Comparison of ENCODE assay signal across 20 cellular contexts in genomic region chr22:44200451-44200850, GRCh38. TPM values are rescaled to one million over a fixed set of nuclear protein-coding genes. Genes with fewer than 3 reads are reported as not detected.
DNase-seq lines count a peak whose midpoint lies in the region; ATAC-seq, FAIRE-seq and TF ChIP-seq lines count a peak whose summit lies in the region.
"Had no signal": no experiment of that assay in that cellular context is flagged by ENCODE, and none has a peak within 500 bp of the region (broad histone marks: within the 10 kb centered on the region; RNA-seq: fewer than 3 reads in every experiment).

No MANE protein-coding gene starts in this region.

- ATAC-seq in central memory CD8-positive, alpha-beta T cell (replicated peaks; ENCODE audit: extremely low read depth, poor library complexity, severe bottlenecking): no peak
- ATAC-seq: CD8-positive, alpha-beta T cell; GM12878 had no signal

- DNase-seq in activated CD4-positive, alpha-beta T cell treated with anti-CD3 and anti-CD28 coated beads, Interleukin-2, amount 10 ng/mL, durations not matched to agents 7 days and 5 days: no peak
- no peak for DNase-seq in activated CD4-positive, alpha-beta T cell treated with anti-CD3 and anti-CD28 coated beads, Interleukin-2, amount 10 ng/mL, durations not matched to agents 24 days and 14 days
- DNase-seq in central memory CD8-positive, alpha-beta T cell (ENCODE audit: low spot score in 2 of 2): no peak
- DNase-seq in posterior vena cava (ENCODE audit: low spot score) (peak; percentile 76), NCI-H2171 (lab: John Stamatoyannopoulos, UW) (no peak), GM12892 (ENCODE audit: insufficient read length) (no peak), H4 (ENCODE audit: low spot score) (no peak)
- DNase-seq: Calu3; CD8-positive, alpha-beta T cell; EL; NCI-H510A; NCI-H748 treated with DMSO at 0.1 percent for 48 hours; NK-92 treated with Interleukin-12 subunit alpha and Interleukin-12 subunit beta, amount 100 ng/mL, for 24 hours; SIG-M5 had no signal

- POLR2A ChIA-PET in activated CD4-positive, alpha-beta T cell treated with anti-CD3 and anti-CD28 coated beads, Interleukin-2, amount 10 ng/mL, durations not matched to agents 7 days and 5 days (lab: Charles Lee): no interaction called here

- peaks cover 18 to 62% (median 53%) of the 10 kb centered on the region in 10 experiments for H3K4me1 ChIP-seq in BLaER1 treated with 17β-estradiol and CSF1 and Interleukin-3, amounts not matched to agents 10 nM and 100 nM

- peaks cover 0 to 97% (median 45%) of the 10 kb centered on the region in 11 experiments; a peak in 15 of 22 replicates for H3K36me3 ChIP-seq in BLaER1 treated with 17β-estradiol and CSF1 and Interleukin-3, amounts not matched to agents 10 nM and 100 nM

- intact Hi-C loops in activated CD4-positive, alpha-beta T cell treated with anti-CD3 and anti-CD28 coated beads, Interleukin-2, amount 10 ng/mL, durations not matched to agents 24 days and 14 days (cut with micrococcal nuclease): no loop called here
- intact Hi-C loops in posterior vena cava (cut with DNase I): no loop called here

- H3K9ac ChIP-seq in BLaER1 treated with 17β-estradiol and CSF1 and Interleukin-3, amounts not matched to agents 10 nM and 100 nM: peak overlapping the region in 3 of 11 experiments; percentile 5 to 24 (median 11); a peak in 4 of 22 replicates

- peak overlapping the region; percentile 50 to 84 (median 71) for H3K4me2 ChIP-seq in BLaER1 treated with 17β-estradiol and CSF1 and Interleukin-3, amounts not matched to agents 10 nM and 100 nM

- H3K4me3 Mint-ChIP-seq in activated CD4-positive, alpha-beta T cell treated with anti-CD3 and anti-CD28 coated beads, Interleukin-2, amount 10 ng/mL, durations not matched to agents 7 days and 5 days: no peak overlapping the region
- no peak overlapping the region for H3K4me3 Mint-ChIP-seq in activated CD4-positive, alpha-beta T cell treated with anti-CD3 and anti-CD28 coated beads, Interleukin-2, amount 10 ng/mL, durations not matched to agents 24 days and 14 days
- no peak overlapping the region for H3K4me3 Mint-ChIP-seq in central memory CD8-positive, alpha-beta T cell
- H3K4me3 Mint-ChIP-seq: B cell; CD8-positive, alpha-beta T cell had no signal

- peak overlapping the region; percentile 78 for H3K27ac Mint-ChIP-seq in activated CD4-positive, alpha-beta T cell treated with anti-CD3 and anti-CD28 coated beads, Interleukin-2, amount 10 ng/mL, durations not matched to agents 7 days and 5 days
- no peak overlapping the region for H3K27ac Mint-ChIP-seq in activated CD4-positive, alpha-beta T cell treated with anti-CD3 and anti-CD28 coated beads, Interleukin-2, amount 10 ng/mL, durations not matched to agents 24 days and 14 days
- H3K27ac Mint-ChIP-seq in central memory CD8-positive, alpha-beta T cell (ENCODE audit: low read depth): peak overlapping the region; percentile 57
- H3K27ac Mint-ChIP-seq: B cell; CD8-positive, alpha-beta T cell had no signal

- H3K27me3 ChIP-seq in BLaER1 treated with 17β-estradiol and CSF1 and Interleukin-3, amounts not matched to agents 10 nM and 100 nM: peaks cover 0 to 17% (median 0%) of the 10 kb centered on the region in 11 experiments; a peak in 9 of 22 replicates

- no peak overlapping the region for H3K27ac ChIP-seq in BLaER1 treated with 17β-estradiol and CSF1 and Interleukin-3, amounts not matched to agents 10 nM and 100 nM

- no peaks in the 10 kb centered on the region for H3K27me3 Mint-ChIP-seq in activated CD4-positive, alpha-beta T cell treated with anti-CD3 and anti-CD28 coated beads, Interleukin-2, amount 10 ng/mL, durations not matched to agents 7 days and 5 days
- no peaks in the 10 kb centered on the region for H3K27me3 Mint-ChIP-seq in activated CD4-positive, alpha-beta T cell treated with anti-CD3 and anti-CD28 coated beads, Interleukin-2, amount 10 ng/mL, durations not matched to agents 24 days and 14 days
- no peaks in the 10 kb centered on the region for H3K27me3 Mint-ChIP-seq in central memory CD8-positive, alpha-beta T cell
- H3K27me3 Mint-ChIP-seq: B cell had no signal

- no peak for TF ChIP-seq POLR2A in GM12892 (IDR thresholded peaks at IDR 0.05; ENCODE audit: low read depth, low read length)

- peaks cover 34% of the 10 kb centered on the region for H3K36me3 Mint-ChIP-seq in activated CD4-positive, alpha-beta T cell treated with anti-CD3 and anti-CD28 coated beads, Interleukin-2, amount 10 ng/mL, durations not matched to agents 7 days and 5 days (ENCODE audit: low read depth)
- peaks cover 44% of the 10 kb centered on the region for H3K36me3 Mint-ChIP-seq in activated CD4-positive, alpha-beta T cell treated with anti-CD3 and anti-CD28 coated beads, Interleukin-2, amount 10 ng/mL, durations not matched to agents 24 days and 14 days (ENCODE audit: low read depth)
- H3K36me3 Mint-ChIP-seq in central memory CD8-positive, alpha-beta T cell (ENCODE audit: insufficient read depth): peaks cover 20% of the 10 kb centered on the region

- peaks cover 27% of the 10 kb centered on the region for H3K4me1 Mint-ChIP-seq in activated CD4-positive, alpha-beta T cell treated with anti-CD3 and anti-CD28 coated beads, Interleukin-2, amount 10 ng/mL, durations not matched to agents 7 days and 5 days
- peaks cover 15% of the 10 kb centered on the region for H3K4me1 Mint-ChIP-seq in activated CD4-positive, alpha-beta T cell treated with anti-CD3 and anti-CD28 coated beads, Interleukin-2, amount 10 ng/mL, durations not matched to agents 24 days and 14 days
- peaks cover 31% of the 10 kb centered on the region for H3K4me1 Mint-ChIP-seq in central memory CD8-positive, alpha-beta T cell

- peaks cover 25 to 93% (median 65%) of the 10 kb centered on the region in 11 experiments; a peak in 20 of 22 replicates for H4K20me1 ChIP-seq in BLaER1 treated with 17β-estradiol and CSF1 and Interleukin-3, amounts not matched to agents 10 nM and 100 nM

- CTCF ChIA-PET in activated CD4-positive, alpha-beta T cell treated with anti-CD3 and anti-CD28 coated beads, Interleukin-2, amount 10 ng/mL, durations not matched to agents 7 days and 5 days (lab: Charles Lee): no interaction called here

- H3K9me3 ChIP-seq in BLaER1 treated with 17β-estradiol and CSF1 and Interleukin-3, amounts not matched to agents 10 nM and 100 nM (replicated peaks in 1 of 11): no peaks in the 10 kb centered on the region

- H3K9me3 Mint-ChIP-seq in activated CD4-positive, alpha-beta T cell treated with anti-CD3 and anti-CD28 coated beads, Interleukin-2, amount 10 ng/mL, durations not matched to agents 7 days and 5 days: no peaks in the 10 kb centered on the region
- no peaks in the 10 kb centered on the region for H3K9me3 Mint-ChIP-seq in activated CD4-positive, alpha-beta T cell treated with anti-CD3 and anti-CD28 coated beads, Interleukin-2, amount 10 ng/mL, durations not matched to agents 24 days and 14 days
- H3K9me3 Mint-ChIP-seq in central memory CD8-positive, alpha-beta T cell: no peaks in the 10 kb centered on the region
- H3K9me3 Mint-ChIP-seq: CD8-positive, alpha-beta T cell had no signal

- no peak for FAIRE-seq in GM12892 (lab: Jason Lieb, UNC)
- FAIRE-seq: GM12878, GM19239, H1 had no signal

- no peak overlapping the region; a peak in 1 of 20 replicates for H3K4me3 ChIP-seq in BLaER1 treated with 17β-estradiol and CSF1 and Interleukin-3, amounts not matched to agents 10 nM and 100 nM
- H3K4me3 ChIP-seq: GM12878 had no signal

RNA-seq across cellular contexts. Expression of gene PARVG, which starts 19.7 kb away (rescaled TPM):
- total RNA-seq in activated CD4-positive, alpha-beta T cell treated with anti-CD3 and anti-CD28 coated beads, Interleukin-2, amount 10 ng/mL, durations not matched to agents 7 days and 5 days: 100 to 1,000 TPM; 146 to 158 TPM
- 48.9 and 52.2 TPM in 2 replicates for total RNA-seq in activated CD4-positive, alpha-beta T cell treated with anti-CD3 and anti-CD28 coated beads, Interleukin-2, amount 10 ng/mL, durations not matched to agents 24 days and 14 days
- 10 to 100 TPM in 1 of 2 donors, 1 to 10 TPM in 1; 9.8 to 14.7 TPM for total RNA-seq in posterior vena cava
- 44.4 TPM for polyA plus RNA-seq in GM12892 (2012; ENCODE audit: missing spikeins)
- 0.04 and 1.1 TPM in 2 replicates for total RNA-seq in H4 (2014; rRNA removed; shearing (Covaris generic))
- total RNA-seq: A172, Calu3 had no signal
